Comparison of ENCODE assay signal across 8 cellular contexts in the genomic region with DNA sequence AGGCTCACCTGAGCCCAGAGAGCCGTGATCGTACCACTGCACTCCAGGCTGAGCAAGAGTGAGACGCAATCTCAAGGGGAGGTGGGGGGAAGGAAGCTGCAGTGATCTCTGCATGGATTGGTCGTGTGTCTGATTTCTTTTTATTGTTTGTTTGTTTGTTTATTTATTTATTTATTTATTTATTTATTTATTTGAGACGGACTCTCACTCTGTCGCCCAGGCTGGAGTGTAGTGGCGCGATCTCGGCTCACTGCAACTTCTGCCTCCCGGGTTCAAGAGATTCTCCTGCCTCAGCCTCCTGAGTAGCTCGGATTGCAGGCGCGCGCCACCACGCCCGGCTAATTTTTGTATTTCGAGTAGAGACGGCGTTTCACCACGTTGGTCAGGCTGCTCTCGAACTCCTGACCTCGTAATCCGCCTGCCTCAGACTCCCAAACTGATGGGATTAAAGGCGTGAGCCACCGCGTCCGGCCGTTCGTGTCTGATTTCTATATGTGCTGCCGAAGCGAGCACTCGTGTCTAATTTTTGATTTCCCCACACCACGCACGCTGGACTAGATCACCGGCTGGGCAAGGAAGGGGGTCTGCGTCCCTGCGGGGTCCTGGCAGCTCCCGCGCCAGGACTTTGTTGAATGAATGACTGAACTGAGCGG. TPM values are rescaled to one million over a fixed set of nuclear protein-coding genes. Genes with fewer than 3 reads are reported as not detected.
A peak's percentile ranks its signal among the peaks of the same experiment; 100 is the strongest.
DNase-seq lines count a peak whose midpoint lies in the region; ATAC-seq, FAIRE-seq and TF ChIP-seq lines count a peak whose summit lies in the region.

No MANE protein-coding gene starts in this region.

- TF ChIP-seq CTCF in left lung (IDR thresholded peaks at IDR 0.05) = no peak
- no peak for TF ChIP-seq CTCF in thoracic aorta (IDR thresholded peaks at IDR 0.05)

- H3K9me3 ChIP-seq in left lung (no peaks in the 10 kb centered on the region), thoracic aorta (no peaks in the 10 kb centered on the region)

- peaks cover 37% of the 10 kb centered on the region for H3K4me1 Mint-ChIP-seq in activated CD8-positive, alpha-beta memory T cell treated with anti-CD3 and anti-CD28 coated beads, Interleukin-2, amount 10 ng/mL, durations not matched to agents 7 days and 5 days
- peaks cover 40% of the 10 kb centered on the region for H3K4me1 Mint-ChIP-seq in activated naive CD8-positive, alpha-beta T cell treated with anti-CD3 and anti-CD28 coated beads for 36 hours

- peaks cover 21% of the 10 kb centered on the region for H3K27me3 Mint-ChIP-seq in activated CD8-positive, alpha-beta memory T cell treated with anti-CD3 and anti-CD28 coated beads, Interleukin-2, amount 10 ng/mL, durations not matched to agents 7 days and 5 days
- H3K27me3 Mint-ChIP-seq in activated naive CD8-positive, alpha-beta T cell treated with anti-CD3 and anti-CD28 coated beads for 36 hours = peaks cover 12% of the 10 kb centered on the region

- no peaks in the 10 kb centered on the region for H3K9me3 Mint-ChIP-seq in activated CD8-positive, alpha-beta memory T cell treated with anti-CD3 and anti-CD28 coated beads, Interleukin-2, amount 10 ng/mL, durations not matched to agents 7 days and 5 days (ENCODE audit: low read depth)
- no peaks in the 10 kb centered on the region for H3K9me3 Mint-ChIP-seq in activated naive CD8-positive, alpha-beta T cell treated with anti-CD3 and anti-CD28 coated beads for 36 hours

- no peak for ATAC-seq in activated CD8-positive, alpha-beta memory T cell treated with anti-CD3 and anti-CD28 coated beads, Interleukin-2, amount 10 ng/mL, durations not matched to agents 7 days and 5 days
- no peak for ATAC-seq in left lung
- no peak for ATAC-seq in thoracic aorta (ENCODE audit: insufficient number of reproducible peaks, low FRiP score, low read depth)
- no peak for ATAC-seq in HG02763 (IDR thresholded peaks at IDR 0.05; ENCODE audit: unreplicated experiment)

- intact Hi-C loops in left lung (cut with DNase I) = no loop called here

- peaks cover 9 to 34% of the 10 kb centered on the region in 2 donors for H3K27me3 ChIP-seq in left lung
- no peaks in the 10 kb centered on the region for H3K27me3 ChIP-seq in thoracic aorta (replicated peaks; ENCODE audit: insufficient read depth)

- H3K27ac ChIP-seq in left lung (peak overlapping the region; percentile 94 to 97), thoracic aorta (peak overlapping the region; percentile 20 to 100)

- H3K36me3 ChIP-seq in left lung (peaks cover 0 to 5% of the 10 kb centered on the region in 2 donors), thoracic aorta (no peaks in the 10 kb centered on the region)

- peak overlapping the region; percentile 79 to 83 for H3K4me3 ChIP-seq in left lung
- H3K4me3 ChIP-seq in thoracic aorta = peak overlapping the region; percentile 98

- no peak for FAIRE-seq in HTR-8/SVneo (lab: Jason Lieb, UNC)

- peaks cover 1% of the 10 kb centered on the region for H3K36me3 Mint-ChIP-seq in activated CD8-positive, alpha-beta memory T cell treated with anti-CD3 and anti-CD28 coated beads, Interleukin-2, amount 10 ng/mL, durations not matched to agents 7 days and 5 days
- H3K36me3 Mint-ChIP-seq in activated naive CD8-positive, alpha-beta T cell treated with anti-CD3 and anti-CD28 coated beads for 36 hours = peaks cover 3% of the 10 kb centered on the region

- CTCF ChIA-PET in activated CD8-positive, alpha-beta memory T cell treated with anti-CD3 and anti-CD28 coated beads, Interleukin-2, amount 10 ng/mL, durations not matched to agents 7 days and 5 days (lab: Charles Lee) = interaction anchor here (0.7 to 17.9 kb wide), 11 partner anchors 10 to 110 kb away, joined by 3 to 370 read pairs (median 5); a partner anchor contains a TSS

- H3K27ac Mint-ChIP-seq in activated CD8-positive, alpha-beta memory T cell treated with anti-CD3 and anti-CD28 coated beads, Interleukin-2, amount 10 ng/mL, durations not matched to agents 7 days and 5 days = peak overlapping the region; percentile 15
- no peak overlapping the region for H3K27ac Mint-ChIP-seq in activated naive CD8-positive, alpha-beta T cell treated with anti-CD3 and anti-CD28 coated beads for 36 hours

- H3K4me1 ChIP-seq in left lung = peaks cover 32 to 51% of the 10 kb centered on the region in 2 donors
- peaks cover 0 to 30% of the 10 kb centered on the region in 2 donors for H3K4me1 ChIP-seq in thoracic aorta (ENCODE audit: control insufficient read depth in 1 of 2, low read depth in 2 of 2)

- DNase-seq in activated CD8-positive, alpha-beta memory T cell treated with anti-CD3 and anti-CD28 coated beads, Interleukin-2, amount 10 ng/mL, durations not matched to agents 7 days and 5 days = no peak
- DNase-seq in activated CD8-positive, alpha-beta memory T cell treated with anti-CD3 and anti-CD28 coated beads, Interleukin-2, amount 50 U/mL, for 48 hours = no peak
- no peak for DNase-seq in activated naive CD8-positive, alpha-beta T cell treated with anti-CD3 and anti-CD28 coated beads for 36 hours
- DNase-seq in left lung (no peak), thoracic aorta (ENCODE audit: low spot score) (no peak), HTR-8/SVneo (ENCODE audit: insufficient read length, low spot score) (no peak), COR-L47 (lab: John Stamatoyannopoulos, UW) (no peak)

- peak overlapping the region; percentile 82 for H3K4me3 Mint-ChIP-seq in activated CD8-positive, alpha-beta memory T cell treated with anti-CD3 and anti-CD28 coated beads, Interleukin-2, amount 10 ng/mL, durations not matched to agents 7 days and 5 days
- peak overlapping the region; percentile 82 for H3K4me3 Mint-ChIP-seq in activated naive CD8-positive, alpha-beta T cell treated with anti-CD3 and anti-CD28 coated beads for 36 hours

RNA-seq across cellular contexts. Expression of a gene that starts 0.4 kb away (rescaled TPM):
- 1 to 10 TPM; 5.5 to 5.9 TPM for total RNA-seq in activated CD8-positive, alpha-beta memory T cell treated with anti-CD3 and anti-CD28 coated beads, Interleukin-2, amount 10 ng/mL, durations not matched to agents 7 days and 5 days
- 1 to 10 TPM; 1.2 to 1.5 TPM for total RNA-seq in activated naive CD8-positive, alpha-beta T cell treated with anti-CD3 and anti-CD28 coated beads for 36 hours
- total RNA-seq in left lung (100 to 1,000 TPM; 118 to 126 TPM), thoracic aorta (100 to 1,000 TPM; 274 to 461 TPM)

RNA-seq across cellular contexts. Expression of a gene that starts 1.7 kb away (rescaled TPM):
- not detected for total RNA-seq in activated CD8-positive, alpha-beta memory T cell treated with anti-CD3 and anti-CD28 coated beads, Interleukin-2, amount 10 ng/mL, durations not matched to agents 7 days and 5 days
- not detected for total RNA-seq in activated naive CD8-positive, alpha-beta T cell treated with anti-CD3 and anti-CD28 coated beads for 36 hours
- total RNA-seq in left lung (1 to 10 TPM in 1 of 2 donors, not detected in 1; 2.3 TPM), thoracic aorta (not detected)

RNA-seq across cellular contexts. Expression of a gene that starts 4.0 kb away (rescaled TPM):
- total RNA-seq in activated CD8-positive, alpha-beta memory T cell treated with anti-CD3 and anti-CD28 coated beads, Interleukin-2, amount 10 ng/mL, durations not matched to agents 7 days and 5 days = 10 to 100 TPM; 31.8 to 34.3 TPM
- 10 to 100 TPM; 23.4 to 23.7 TPM for total RNA-seq in activated naive CD8-positive, alpha-beta T cell treated with anti-CD3 and anti-CD28 coated beads for 36 hours
- total RNA-seq in left lung (10 to 100 TPM; 45.4 to 66.6 TPM), thoracic aorta (100 to 1,000 TPM in 1 of 2 donors, 10 to 100 TPM in 1; 19.9 to 120 TPM)

RNA-seq across cellular contexts. Expression of a gene that starts 4.1 kb away (rescaled TPM):
- 10 to 100 TPM; 45.6 to 51.5 TPM for total RNA-seq in activated CD8-positive, alpha-beta memory T cell treated with anti-CD3 and anti-CD28 coated beads, Interleukin-2, amount 10 ng/mL, durations not matched to agents 7 days and 5 days
- 10 to 100 TPM; 48.7 to 53.1 TPM for total RNA-seq in activated naive CD8-positive, alpha-beta T cell treated with anti-CD3 and anti-CD28 coated beads for 36 hours
- total RNA-seq in left lung = 10 to 100 TPM; 24.0 to 38.7 TPM
- 10 to 100 TPM; 19.0 to 24.7 TPM for total RNA-seq in thoracic aorta

RNA-seq across cellular contexts. Expression of a gene that starts 7.0 kb away (rescaled TPM):
- total RNA-seq in activated CD8-positive, alpha-beta memory T cell treated with anti-CD3 and anti-CD28 coated beads, Interleukin-2, amount 10 ng/mL, durations not matched to agents 7 days and 5 days = under 1 TPM; 0.09 to 0.15 TPM
- total RNA-seq in activated naive CD8-positive, alpha-beta T cell treated with anti-CD3 and anti-CD28 coated beads for 36 hours = not detected
- total RNA-seq in left lung = 1 to 10 TPM in 1 of 2 donors, under 1 TPM in 1; 0.85 to 2.2 TPM
- 1 to 10 TPM in 1 of 2 donors, not detected in 1; 1.5 TPM for total RNA-seq in thoracic aorta

Comparison
In these comparisons a context has a peak if more than half of its experiments do, and no peak if none do; other contexts are left out.
1. RNA of a gene that starts 0.4 kb away (total RNA-seq): 274 to 461 TPM in thoracic aorta and 118 to 126 TPM in left lung; 5.5 to 5.9 TPM in activated CD8-positive, alpha-beta memory T cell treated with anti-CD3 and anti-CD28 coated beads, Interleukin-2, amount 10 ng/mL, durations not matched to agents 7 days and 5 days and 1.2 to 1.5 TPM in activated naive CD8-positive, alpha-beta T cell treated with anti-CD3 and anti-CD28 coated beads for 36 hours; every median in the first group is over 10 times any median in the second.